12 cellular contexts compared by ENCODE assay signal in genomic region chrX:119922391-119922790, GRCh38. TPM values are rescaled to one million over a fixed set of nuclear protein-coding genes. Genes with fewer than 3 reads are reported as not detected.
"Had no signal": no experiment of that assay in that cellular context is flagged by ENCODE, and none has a peak within 500 bp of the region (broad histone marks: within the 10 kb centered on the region; RNA-seq: fewer than 3 reads in every experiment).

No MANE protein-coding gene starts in this region.

RNA-seq across cellular contexts. Expression of gene AKAP14, which starts 26.7 kb away (rescaled TPM):
- total RNA-seq: stomach, subcutaneous adipose tissue, suprapubic skin, temporal lobe, thoracic aorta, thyroid gland, tibial nerve, transverse colon, upper lobe of right lung, ureter, urinary bladder, vagina had no signal
- polyA plus RNA-seq: stomach, urinary bladder had no signal
